26 cellular contexts compared by ENCODE assay signal in genomic region chr2:46208766-46209165, GRCh38.
"Had no signal": no experiment of that assay in that cellular context is flagged by ENCODE, and none has a peak within 500 bp of the region (broad histone marks: within the 10 kb centered on the region; RNA-seq: fewer than 3 reads in every experiment).

No MANE protein-coding gene starts in this region.

- H3K4me1 ChIP-seq: parathyroid adenoma, psoas muscle, right lobe of liver, sigmoid colon, stomach, thyroid gland, tibial nerve, upper lobe of left lung, vagina had no signal

- H2AFZ ChIP-seq: parathyroid adenoma had no signal

- H3K4me3 ChIP-seq: ovary, psoas muscle, right lobe of liver, sigmoid colon, stomach, thoracic aorta, thyroid gland, tibial nerve, upper lobe of left lung, vagina had no signal

- H3K9me3 ChIP-seq: neutrophil, ovary, right lobe of liver, thoracic aorta, thyroid gland had no signal

- DNase-seq: nephron progenitor cell; nucleus accumbens; ovary; posterior cingulate gyrus; psoas muscle; right cardiac atrium; right lobe of liver; sigmoid colon; small intestine; stimulated activated CD4-positive, alpha-beta T cell treated with anti-CD3 and anti-CD28 coated beads, Interleukin-15, amount 100 ng/mL, for 24 hours; stimulated activated CD4-positive, alpha-beta T cell treated with anti-CD3 and anti-CD28 coated beads, Interleukin-2, amount 100 ng/mL, for 24 hours; stimulated activated CD4-positive, alpha-beta T cell treated with anti-CD3 and anti-CD28 coated beads, Interleukin-2, amount 100 ng/mL, for 48 hours; stimulated activated CD4-positive, alpha-beta T cell treated with anti-CD3 and anti-CD28 coated beads, Interleukin-4, amount 100 ng/mL, for 24 hours; stimulated activated naive B cell treated with anti-CD40 and anti-IgM and Interleukin-4, amounts not matched to agents 10 μg/mL and 1 μg/mL and 100 μg/mL, for 72 hours; stimulated activated naive CD4-positive, alpha-beta T cell treated with Interleukin-2 at 50 U/mL for 16 hours; stomach; thyroid gland; upper lobe of left lung had no signal

- FAIRE-seq: small intestine, urothelium cell line had no signal

- H3K36me3 ChIP-seq: neutrophil, ovary, right lobe of liver, sigmoid colon, stomach, thoracic aorta, thyroid gland, tibial nerve, upper lobe of left lung, vagina had no signal

- H3K27me3 ChIP-seq: neutrophil, ovary, right lobe of liver, sigmoid colon, stomach, thyroid gland, tibial nerve, upper lobe of left lung, vagina had no signal

- ATAC-seq: natural killer cell treated with Interleukin-12 subunit alpha and Interleukin-12 subunit beta and Interleukin-15 and Interleukin-18, amount 100 ng/mL, for 72 hours; psoas muscle; right cardiac atrium; right lobe of liver; stimulated activated effector memory CD8-positive, alpha-beta T cell treated with anti-CD3 and anti-CD28 coated beads, Interleukin-12 subunit alpha, Interleukin-12 subunit beta, amount 100 ng/mL, for 72 hours; stimulated activated naive B cell treated with anti-CD40 and anti-IgM and Interleukin-4, amounts not matched to agents 10 μg/mL and 1 μg/mL and 100 μg/mL, for 72 hours had no signal

- H3K9ac ChIP-seq: parathyroid adenoma had no signal

- H3K79me2 ChIP-seq: parathyroid adenoma had no signal

- H3K27ac ChIP-seq: neutrophil, ovary, parathyroid adenoma, psoas muscle, right lobe of liver, sigmoid colon, stomach, thoracic aorta, thyroid gland, tibial nerve, upper lobe of left lung, vagina had no signal
